In the genomic region with DNA sequence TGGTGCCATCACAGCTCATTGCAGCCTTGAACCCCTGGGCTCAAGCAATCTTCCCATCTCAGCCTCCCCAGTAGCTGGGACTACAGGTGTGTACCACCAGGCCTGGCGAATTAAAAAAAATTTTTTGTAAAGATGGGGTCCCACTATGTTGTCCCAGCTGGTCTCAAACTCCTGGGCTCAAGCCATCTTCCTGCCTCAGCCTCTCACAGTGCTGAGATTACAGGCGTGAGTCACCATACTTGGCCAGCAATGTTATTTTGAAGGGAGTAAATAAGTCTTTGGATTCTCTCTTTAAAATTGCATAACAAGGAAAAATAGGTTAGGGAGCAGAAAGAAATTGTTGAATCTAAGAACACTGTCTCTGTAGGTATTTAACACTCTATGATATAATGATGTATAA, we compare ENCODE assay signal across 1 cellular context.
TF ChIP-seq lines count a peak whose summit lies in the region.

No MANE protein-coding gene starts in this region.

TF ChIP-seq in GM23338, 12 proteins besides CTCF, POLR2A, EP300 and RAD21 (continued from another document):
- TF ChIP-seq, protein P1, sequence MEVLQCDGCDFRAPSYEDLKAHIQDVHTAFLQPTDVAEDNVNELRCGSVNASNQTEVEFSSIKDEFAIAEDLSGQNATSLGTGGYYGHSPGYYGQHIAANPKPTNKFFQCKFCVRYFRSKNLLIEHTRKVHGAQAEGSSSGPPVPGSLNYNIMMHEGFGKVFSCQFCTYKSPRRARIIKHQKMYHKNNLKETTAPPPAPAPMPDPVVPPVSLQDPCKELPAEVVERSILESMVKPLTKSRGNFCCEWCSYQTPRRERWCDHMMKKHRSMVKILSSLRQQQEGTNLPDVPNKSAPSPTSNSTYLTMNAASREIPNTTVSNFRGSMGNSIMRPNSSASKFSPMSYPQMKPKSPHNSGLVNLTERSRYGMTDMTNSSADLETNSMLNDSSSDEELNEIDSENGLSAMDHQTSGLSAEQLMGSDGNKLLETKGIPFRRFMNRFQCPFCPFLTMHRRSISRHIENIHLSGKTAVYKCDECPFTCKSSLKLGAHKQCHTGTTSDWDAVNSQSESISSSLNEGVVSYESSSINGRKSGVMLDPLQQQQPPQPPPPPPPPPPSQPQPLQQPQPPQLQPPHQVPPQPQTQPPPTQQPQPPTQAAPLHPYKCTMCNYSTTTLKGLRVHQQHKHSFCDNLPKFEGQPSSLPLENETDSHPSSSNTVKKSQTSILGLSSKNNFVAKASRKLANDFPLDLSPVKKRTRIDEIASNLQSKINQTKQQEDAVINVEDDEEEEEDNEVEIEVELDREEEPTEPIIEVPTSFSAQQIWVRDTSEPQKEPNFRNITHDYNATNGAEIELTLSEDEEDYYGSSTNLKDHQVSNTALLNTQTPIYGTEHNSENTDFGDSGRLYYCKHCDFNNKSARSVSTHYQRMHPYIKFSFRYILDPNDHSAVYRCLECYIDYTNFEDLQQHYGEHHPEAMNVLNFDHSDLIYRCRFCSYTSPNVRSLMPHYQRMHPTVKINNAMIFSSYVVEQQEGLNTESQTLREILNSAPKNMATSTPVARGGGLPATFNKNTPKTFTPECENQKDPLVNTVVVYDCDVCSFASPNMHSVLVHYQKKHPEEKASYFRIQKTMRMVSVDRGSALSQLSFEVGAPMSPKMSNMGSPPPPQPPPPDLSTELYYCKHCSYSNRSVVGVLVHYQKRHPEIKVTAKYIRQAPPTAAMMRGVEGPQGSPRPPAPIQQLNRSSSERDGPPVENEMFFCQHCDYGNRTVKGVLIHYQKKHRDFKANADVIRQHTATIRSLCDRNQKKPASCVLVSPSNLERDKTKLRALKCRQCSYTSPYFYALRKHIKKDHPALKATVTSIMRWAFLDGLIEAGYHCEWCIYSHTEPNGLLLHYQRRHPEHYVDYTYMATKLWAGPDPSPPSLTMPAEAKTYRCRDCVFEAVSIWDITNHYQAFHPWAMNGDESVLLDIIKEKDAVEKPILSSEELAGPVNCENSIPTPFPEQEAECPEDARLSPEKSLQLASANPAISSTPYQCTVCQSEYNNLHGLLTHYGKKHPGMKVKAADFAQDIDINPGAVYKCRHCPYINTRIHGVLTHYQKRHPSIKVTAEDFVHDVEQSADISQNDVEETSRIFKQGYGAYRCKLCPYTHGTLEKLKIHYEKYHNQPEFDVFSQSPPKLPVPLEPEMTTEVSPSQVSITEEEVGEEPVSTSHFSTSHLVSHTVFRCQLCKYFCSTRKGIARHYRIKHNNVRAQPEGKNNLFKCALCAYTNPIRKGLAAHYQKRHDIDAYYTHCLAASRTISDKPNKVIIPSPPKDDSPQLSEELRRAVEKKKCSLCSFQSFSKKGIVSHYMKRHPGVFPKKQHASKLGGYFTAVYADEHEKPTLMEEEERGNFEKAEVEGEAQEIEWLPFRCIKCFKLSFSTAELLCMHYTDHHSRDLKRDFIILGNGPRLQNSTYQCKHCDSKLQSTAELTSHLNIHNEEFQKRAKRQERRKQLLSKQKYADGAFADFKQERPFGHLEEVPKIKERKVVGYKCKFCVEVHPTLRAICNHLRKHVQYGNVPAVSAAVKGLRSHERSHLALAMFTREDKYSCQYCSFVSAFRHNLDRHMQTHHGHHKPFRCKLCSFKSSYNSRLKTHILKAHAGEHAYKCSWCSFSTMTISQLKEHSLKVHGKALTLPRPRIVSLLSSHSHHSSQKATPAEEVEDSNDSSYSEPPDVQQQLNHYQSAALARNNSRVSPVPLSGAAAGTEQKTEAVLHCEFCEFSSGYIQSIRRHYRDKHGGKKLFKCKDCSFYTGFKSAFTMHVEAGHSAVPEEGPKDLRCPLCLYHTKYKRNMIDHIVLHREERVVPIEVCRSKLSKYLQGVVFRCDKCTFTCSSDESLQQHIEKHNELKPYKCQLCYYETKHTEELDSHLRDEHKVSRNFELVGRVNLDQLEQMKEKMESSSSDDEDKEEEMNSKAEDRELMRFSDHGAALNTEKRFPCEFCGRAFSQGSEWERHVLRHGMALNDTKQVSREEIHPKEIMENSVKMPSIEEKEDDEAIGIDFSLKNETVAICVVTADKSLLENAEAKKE (CRISPR knock-in tag; IDR thresholded peaks at IDR 0.05), result no peak
- TF ChIP-seq POLR2AphosphoS5 (IDR thresholded peaks at IDR 0.05; ENCODE audit: low read depth), result no peak
